ENCODE assay signal across 3 cellular contexts in genomic region chr1:1509465-1509850, GRCh38. TPM values are rescaled to one million over a fixed set of nuclear protein-coding genes. Genes with fewer than 3 reads are reported as not detected.
"Had no signal": no experiment of that assay in that cellular context is flagged by ENCODE, and none has a peak within 500 bp of the region (broad histone marks: within the 10 kb centered on the region; RNA-seq: fewer than 3 reads in every experiment).

No MANE protein-coding gene starts in this region.

RNA-seq across cellular contexts. Expression of gene TMEM240, which starts 31.0 kb away (rescaled TPM):
- total RNA-seq: RPMI7951 had no signal

RNA-seq across cellular contexts. Expression of gene ATAD3C, which starts 60.0 kb away (rescaled TPM):
- total RNA-seq: M059J, RPMI7951, SJSA1 had no signal
